In genomic region chrX:136204571-136204970, GRCh38 we compare ENCODE assay signal across 10 cellular contexts. TPM values are rescaled to one million over a fixed set of nuclear protein-coding genes. Genes with fewer than 3 reads are reported as not detected.
DNase-seq lines count a peak whose midpoint lies in the region; ATAC-seq and TF ChIP-seq lines count a peak whose summit lies in the region.
"Had no signal": no experiment of that assay in that cellular context is flagged by ENCODE, and none has a peak within 500 bp of the region (broad histone marks: within the 10 kb centered on the region; RNA-seq: fewer than 3 reads in every experiment).

No MANE protein-coding gene starts in this region.

- H3K79me2 ChIP-seq in hepatocyte = no peaks in the 10 kb centered on the region

- POLR2A ChIA-PET in CD4-positive, alpha-beta T cell (lab: Charles Lee) = no interaction called here

- H3K4me3 ChIP-seq in Peyer's patch = peak overlapping the region in 1 of 4 donors; percentile 34
- H3K4me3 ChIP-seq in esophagus (ENCODE audit: low read depth in 1 of 2, low read length in 2 of 2) = no peak overlapping the region
- H3K4me3 ChIP-seq in hepatocyte = no peak overlapping the region

- H3K36me3 ChIP-seq in Peyer's patch (peaks cover 0 to 4% (median 0%) of the 10 kb centered on the region in 3 donors), esophagus (ENCODE audit: control insufficient read depth in 2 of 2, insufficient read depth in 2 of 2, low read length in 1 of 2) (peaks cover 0 to 6% of the 10 kb centered on the region in 2 donors), hepatocyte (replicated peaks; ENCODE audit: insufficient read depth, low read depth) (no peaks in the 10 kb centered on the region)

- no peaks in the 10 kb centered on the region for H3K27me3 Mint-ChIP-seq in CD4-positive, alpha-beta T cell
- H3K27me3 Mint-ChIP-seq in activated T-cell treated with anti-CD3 and anti-CD28 coated beads, Interleukin-2, amount 50 U/mL, for 24 hours = peaks cover 26% of the 10 kb centered on the region

- 13 to 25% methylated on average over 2 of the region's 2 CpGs for WGBS in esophagus, 2 donors
- WGBS in hepatocyte (ENCODE audit: low lambda C conversion rate, missing lambda C conversion rate) = 63% methylated on average over 2 of the region's 2 CpGs

- H3K27ac ChIP-seq in CD4-positive, alpha-beta T cell (ENCODE audit: low read depth, low read length) = no peak overlapping the region
- H3K27ac ChIP-seq in Peyer's patch (peak overlapping the region; percentile 0 to 75 (median 56)), esophagus (ENCODE audit: low read depth in 2 of 2, low read length in 1 of 2) (peak overlapping the region; percentile 24 to 67), caudate nucleus (ENCODE audit: low read depth, low read length) (no peak overlapping the region), hepatocyte (no peak overlapping the region)

- peaks cover 6% of the 10 kb centered on the region for H3K36me3 Mint-ChIP-seq in CD4-positive, alpha-beta T cell (ENCODE audit: low read depth)
- H3K36me3 Mint-ChIP-seq in activated T-cell treated with anti-CD3 and anti-CD28 coated beads, Interleukin-2, amount 50 U/mL, for 24 hours (ENCODE audit: low read depth) = peaks cover 7% of the 10 kb centered on the region
- H3K36me3 Mint-ChIP-seq: naive B cell had no signal

- H3K4me3 Mint-ChIP-seq in CD4-positive, alpha-beta T cell = peak overlapping the region; percentile 15
- H3K4me3 Mint-ChIP-seq in activated T-cell treated with anti-CD3 and anti-CD28 coated beads, Interleukin-2, amount 50 U/mL, for 24 hours = no peak overlapping the region
- H3K4me3 Mint-ChIP-seq: naive B cell had no signal

- CTCF ChIA-PET in CD4-positive, alpha-beta T cell (lab: Charles Lee) = interaction anchor here (0.9 to 3.0 kb wide), 2 partner anchors 42 to 176 kb away, joined by 3 to 8 read pairs; no protein-coding TSS in a partner anchor

- intact Hi-C loops in CD4-positive, alpha-beta T cell (cut with DNase I, micrococcal nuclease) = loop anchor here in 1 of 2 experiments (5.0 to 10.0 kb wide), 2 partner anchors 60 to 177 kb away; no protein-coding TSS in a partner anchor

- no peak for TF ChIP-seq POLR2A in Peyer's patch (IDR thresholded peaks at IDR 0.05)

- H3K27me3 ChIP-seq in CD4-positive, alpha-beta T cell (ENCODE audit: control insufficient read depth, insufficient read depth, low read length) = no peaks in the 10 kb centered on the region
- H3K27me3 ChIP-seq in Peyer's patch = no peaks in the 10 kb centered on the region
- no peaks in the 10 kb centered on the region for H3K27me3 ChIP-seq in esophagus (ENCODE audit: control insufficient read depth in 1 of 2, insufficient read depth in 2 of 2, low read length in 2 of 2)
- no peaks in the 10 kb centered on the region for H3K27me3 ChIP-seq in hepatocyte

- no peaks in the 10 kb centered on the region for H3K9me2 ChIP-seq in hepatocyte (replicated peaks; ENCODE audit: insufficient read depth)

- H4K20me1 ChIP-seq in hepatocyte (ENCODE audit: insufficient read depth, poor library complexity, severe bottlenecking) = no peaks in the 10 kb centered on the region

- peak; percentile 50 for ATAC-seq in CD4-positive, alpha-beta T cell (ENCODE audit: poor library complexity)
- ATAC-seq in left lobe of liver = no peak

- peak in 3 of 10 experiments; percentile 3 to 8 (median 4) for DNase-seq in CD4-positive, alpha-beta T cell
- peak in 1 of 3 donors; percentile 70 for DNase-seq in Peyer's patch
- DNase-seq in myocyte (ENCODE audit: low read depth) = peak; percentile 61
- no peak for DNase-seq in caudate nucleus (lab: John Stamatoyannopoulos, UW)
- DNase-seq in activated T-cell treated with anti-CD3 and anti-CD28 coated beads, Interleukin-2, amount 50 U/mL, for 24 hours = no peak
- DNase-seq in left lobe of liver (ENCODE audit: low spot score) = no peak
- no peak for DNase-seq in hepatocyte (ENCODE audit: low spot score)
- DNase-seq: naive B cell, NCI-H510A had no signal

- H3K9me3 ChIP-seq in CD4-positive, alpha-beta T cell (ENCODE audit: control insufficient read depth, low read length) = no peaks in the 10 kb centered on the region
- H3K9me3 ChIP-seq in Peyer's patch (no peaks in the 10 kb centered on the region), esophagus (ENCODE audit: control insufficient read depth in 2 of 2, insufficient read depth in 1 of 2, low read depth in 1 of 2, low read length in 1 of 2) (peaks cover 0 to 2% of the 10 kb centered on the region in 2 donors), hepatocyte (ENCODE audit: low read depth) (no peaks in the 10 kb centered on the region)

- H2AFZ ChIP-seq in hepatocyte = no peak overlapping the region

- peak overlapping the region; percentile 83 for H3K27ac Mint-ChIP-seq in CD4-positive, alpha-beta T cell
- no peak overlapping the region for H3K27ac Mint-ChIP-seq in activated T-cell treated with anti-CD3 and anti-CD28 coated beads, Interleukin-2, amount 50 U/mL, for 24 hours

- TF ChIP-seq CTCF in CD4-positive, alpha-beta T cell (IDR thresholded peaks at IDR 0.05) = no peak
- TF ChIP-seq CTCF in Peyer's patch (IDR thresholded peaks at IDR 0.05) (no peak), hepatocyte (IDR thresholded peaks at IDR 0.05; ENCODE audit: poor library complexity) (no peak)

- H3K4me1 ChIP-seq in Peyer's patch = peaks cover 0 to 12% (median 0%) of the 10 kb centered on the region in 4 donors
- H3K4me1 ChIP-seq in esophagus (ENCODE audit: control insufficient read depth in 2 of 2, insufficient read depth in 2 of 2, low read length in 1 of 2) = peaks cover 0 to 5% of the 10 kb centered on the region in 2 donors
- no peaks in the 10 kb centered on the region for H3K4me1 ChIP-seq in hepatocyte (ENCODE audit: insufficient read depth)

- H3K9me3 Mint-ChIP-seq in CD4-positive, alpha-beta T cell = no peaks in the 10 kb centered on the region
- no peaks in the 10 kb centered on the region for H3K9me3 Mint-ChIP-seq in activated T-cell treated with anti-CD3 and anti-CD28 coated beads, Interleukin-2, amount 50 U/mL, for 24 hours
- H3K9me3 Mint-ChIP-seq: naive B cell had no signal

- H3K4me2 ChIP-seq in hepatocyte = no peak overlapping the region

- peaks cover 41% of the 10 kb centered on the region for H3K4me1 Mint-ChIP-seq in CD4-positive, alpha-beta T cell (ENCODE audit: low read depth)
- peaks cover 31% of the 10 kb centered on the region for H3K4me1 Mint-ChIP-seq in activated T-cell treated with anti-CD3 and anti-CD28 coated beads, Interleukin-2, amount 50 U/mL, for 24 hours (ENCODE audit: low read depth)

RNA-seq across cellular contexts. Expression of gene MAP7D3, which starts 46.6 kb away (rescaled TPM):
- 1 to 10 TPM; 3.2 to 3.7 TPM for total RNA-seq in CD4-positive, alpha-beta T cell
- 10 to 100 TPM in 1 of 4 donors, 1 to 10 TPM in 3; 1.6 to 18.2 (median 4.7) TPM for total RNA-seq in Peyer's patch
- 1 to 10 TPM; 2.6 TPM for polyA plus RNA-seq in esophagus
- total RNA-seq in myocyte = 11.0 and 14.3 TPM in 2 replicates
- 6.6 TPM for polyA plus RNA-seq in myocyte (2012)
- 2.8 TPM for total RNA-seq in left lobe of liver
- total RNA-seq in hepatocyte = 3.9 and 6.9 TPM in 2 replicates
- polyA plus RNA-seq in hepatocyte = 6.1 and 6.8 TPM in 2 replicates

RNA-seq across cellular contexts. Expression of gene FHL1, which starts 57.2 kb away (rescaled TPM):
- total RNA-seq in CD4-positive, alpha-beta T cell = 10 to 100 TPM; 27.2 to 28.4 TPM
- total RNA-seq in Peyer's patch = 100 to 1,000 TPM in 2 of 4 donors, 10 to 100 TPM in 2; 33.8 to 302 (median 120) TPM
- polyA plus RNA-seq in esophagus = 100 to 1,000 TPM in 1 of 2 donors, 10 to 100 TPM in 1; 70.7 to 127 TPM
- 501 and 805 TPM in 2 replicates for total RNA-seq in myocyte
- polyA plus RNA-seq in myocyte (2012) = 262 TPM
- total RNA-seq in left lobe of liver = 10.6 TPM
- total RNA-seq in hepatocyte = 40.0 and 55.3 TPM in 2 replicates
- 28.2 and 31.5 TPM in 2 replicates for polyA plus RNA-seq in hepatocyte

Comparison
In these comparisons a context has a peak if more than half of its experiments do, and no peak if none do; other contexts are left out.
1. H3K27ac ChIP-seq: peak in Peyer's patch (4 of 4) and esophagus (2 of 2); none in CD4-positive, alpha-beta T cell (single experiment), caudate nucleus (single experiment) and hepatocyte (single experiment).